Comparison of ENCODE assay signal across 16 cellular contexts in the genomic region with DNA sequence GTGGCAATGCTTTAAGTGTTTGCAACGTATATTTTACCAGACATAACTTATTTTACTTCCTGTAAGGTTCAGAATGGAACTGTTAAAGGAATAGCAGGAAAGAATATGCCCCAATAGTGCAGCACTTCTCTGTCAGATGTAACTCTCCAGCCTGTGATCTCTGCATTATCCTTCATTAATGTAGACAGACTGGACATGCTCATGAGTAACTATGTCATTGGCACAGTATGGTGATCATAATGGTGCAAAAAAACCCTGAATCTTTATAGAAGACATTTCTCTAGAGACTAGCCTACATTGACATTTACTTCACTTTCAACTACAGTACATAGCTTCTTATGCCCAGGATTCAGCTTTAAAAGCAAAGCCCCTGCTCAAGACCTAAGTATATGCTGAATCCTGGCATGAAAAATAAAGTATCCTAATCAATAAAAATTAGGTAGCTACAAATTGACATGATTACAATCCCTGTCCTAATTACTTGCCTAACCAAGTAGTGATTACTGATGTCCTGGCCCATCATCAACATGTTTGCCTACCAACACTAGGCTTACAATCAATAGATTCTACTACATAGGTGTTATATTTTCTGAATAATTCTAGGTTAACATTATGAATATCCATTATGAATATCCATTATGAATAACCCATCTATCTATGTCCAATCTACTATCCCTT. TPM values are rescaled to one million over a fixed set of nuclear protein-coding genes. Genes with fewer than 3 reads are reported as not detected.
A peak's percentile ranks its signal among the peaks of the same experiment; 100 is the strongest.
DNase-seq lines count a peak whose midpoint lies in the region; ATAC-seq, FAIRE-seq and TF ChIP-seq lines count a peak whose summit lies in the region.
"Had no signal": no experiment of that assay in that cellular context is flagged by ENCODE, and none has a peak within 500 bp of the region (broad histone marks: within the 10 kb centered on the region; RNA-seq: fewer than 3 reads in every experiment).

No MANE protein-coding gene starts in this region.

- CTCF ChIA-PET in activated CD4-positive, alpha-beta T cell treated with anti-CD3 and anti-CD28 coated beads, Interleukin-2, amount 10 ng/mL, durations not matched to agents 7 days and 5 days (lab: Charles Lee), result interaction anchor here (1.9 to 2.9 kb wide), 3 partner anchors 9 to 15 kb away, joined by 4 to 8 read pairs (median 5); partner anchors contain the start of gene HNRNPU
- CTCF ChIA-PET in GM12878 (lab: Yijun Ruan, JAX), result interaction anchor here (0.7 to 1.6 kb wide), 4 partner anchors 10 to 47 kb away, joined by 3 to 8 read pairs (median 5); no protein-coding TSS in a partner anchor

- intact Hi-C loops in GM12878 (cut with micrococcal nuclease; ENCODE audit: unreplicated experiment), result no loop called here

- H3K4me3 Mint-ChIP-seq in activated CD4-positive, alpha-beta T cell treated with anti-CD3 and anti-CD28 coated beads, Interleukin-2, amount 10 ng/mL, durations not matched to agents 7 days and 5 days, result no peak overlapping the region
- H3K4me3 Mint-ChIP-seq in GM23338, result no peak overlapping the region
- H3K4me3 Mint-ChIP-seq in nephron progenitor cell, result no peak overlapping the region

- H3K9me3 ChIP-seq in GM12878 (replicated peaks; ENCODE audit: control insufficient read depth, insufficient read depth, low read length) (no peaks in the 10 kb centered on the region), neural cell (ENCODE audit: low read length) (no peaks in the 10 kb centered on the region)
- H3K9me3 ChIP-seq: thoracic aorta had no signal

- H3K4me1 ChIP-seq in GM23338 (ENCODE audit: insufficient read depth) (no peaks in the 10 kb centered on the region), GM12878 (ENCODE audit: control insufficient read depth, insufficient read depth, low read length) (no peaks in the 10 kb centered on the region)

- peaks cover 86% of the 10 kb centered on the region for H3K36me3 Mint-ChIP-seq in activated CD4-positive, alpha-beta T cell treated with anti-CD3 and anti-CD28 coated beads, Interleukin-2, amount 10 ng/mL, durations not matched to agents 7 days and 5 days (ENCODE audit: low read depth)
- H3K36me3 Mint-ChIP-seq in GM23338 (ENCODE audit: low read depth) (peaks cover 97% of the 10 kb centered on the region), nephron progenitor cell (ENCODE audit: low read depth) (peaks cover 82% of the 10 kb centered on the region)

- peak overlapping the region; percentile 27 for H3K27ac Mint-ChIP-seq in activated CD4-positive, alpha-beta T cell treated with anti-CD3 and anti-CD28 coated beads, Interleukin-2, amount 10 ng/mL, durations not matched to agents 7 days and 5 days
- H3K27ac Mint-ChIP-seq in GM23338 (no peak overlapping the region; the same call in 1 of the 2 replicates), nephron progenitor cell (no peak overlapping the region)

- no peak; the same call in 1 of the 2 replicates for TF ChIP-seq POLR2A in GM12878 (IDR thresholded peaks at IDR 0.05; ENCODE audit: low read depth, low read length)

- in situ Hi-C loops in GM12878 (cut with MboI), result no loop called here

- H2AFZ ChIP-seq in GM23338 (no peak overlapping the region), GM12878 (ENCODE audit: control insufficient read depth, low read depth, low read length) (no peak overlapping the region), neural cell (ENCODE audit: low read depth, low read length) (no peak overlapping the region)

- H3K27ac ChIP-seq in GM23338 (ENCODE audit: low read depth), result peak overlapping the region; percentile 46
- H3K27ac ChIP-seq in GM12878 (ENCODE audit: control insufficient read depth, insufficient read depth), result no peak overlapping the region
- no peak overlapping the region for H3K27ac ChIP-seq in neural cell (ENCODE audit: low read length)
- H3K27ac ChIP-seq: thoracic aorta had no signal

- no peak for DNase-seq in activated CD4-positive, alpha-beta T cell treated with anti-CD3 and anti-CD28 coated beads, Interleukin-2, amount 10 ng/mL, durations not matched to agents 7 days and 5 days
- DNase-seq in activated CD4-positive, alpha-beta T cell treated with anti-CD3 and anti-CD28 coated beads for 48 hours, result no peak
- DNase-seq in GM23338 (ENCODE audit: low spot score) (no peak), GM12878 (ENCODE audit: low read depth, low spot score) (no peak), nephron progenitor cell (no peak), HuH-7 (ENCODE audit: low spot score) (no peak)
- DNase-seq: activated naive CD4-positive, alpha-beta T cell; COR-L47; effector CD4-positive, alpha-beta T cell; GDM1; NCI-H1436; NCI-H446; SIG-M5 had no signal

- H4K20me1 ChIP-seq in GM23338 (replicated peaks; ENCODE audit: insufficient read depth) (peaks cover 40% of the 10 kb centered on the region), GM12878 (ENCODE audit: control insufficient read depth, insufficient read depth) (no peaks in the 10 kb centered on the region; the same call in 1 of the 2 replicates), neural cell (ENCODE audit: insufficient read depth) (no peaks in the 10 kb centered on the region)

- no peak for TF ChIP-seq CTCF in GM23338 (conservative IDR thresholded peaks at IDR 0.05; ENCODE audit: low read depth in 2 of 2)
- no peak for TF ChIP-seq CTCF in GM12878 (IDR thresholded peaks at IDR 0.05 in 2 of 3, conservative IDR thresholded peaks at IDR 0.05 in 1 of 3; ENCODE audit: control insufficient read depth in 2 of 3, extremely low read depth in 1 of 3, insufficient read depth in 1 of 3, low read depth in 3 of 3, low read length in 3 of 3)
- TF ChIP-seq CTCF in neural cell (IDR thresholded peaks at IDR 0.05; ENCODE audit: poor library complexity, severe bottlenecking), result no peak
- no peak for TF ChIP-seq CTCF in nephron progenitor cell (IDR thresholded peaks at IDR 0.05)

- no peaks in the 10 kb centered on the region for H3K9me3 Mint-ChIP-seq in activated CD4-positive, alpha-beta T cell treated with anti-CD3 and anti-CD28 coated beads, Interleukin-2, amount 10 ng/mL, durations not matched to agents 7 days and 5 days
- no peaks in the 10 kb centered on the region; the same call in 2 of the 3 replicates for H3K9me3 Mint-ChIP-seq in GM23338
- no peaks in the 10 kb centered on the region for H3K9me3 Mint-ChIP-seq in nephron progenitor cell

- TF ChIP-seq RAD21 in GM12878 (IDR thresholded peaks at IDR 0.05; ENCODE audit: insufficient read depth, low read depth, low read length) (no peak), neural cell (conservative IDR thresholded peaks at IDR 0.05) (no peak)

- H3K36me3 ChIP-seq in GM23338 (ENCODE audit: insufficient read depth) (peaks cover 78% of the 10 kb centered on the region), GM12878 (ENCODE audit: control insufficient read depth in 2 of 2, insufficient read depth in 2 of 2, low read length in 1 of 2) (peaks cover 0 to 43% of the 10 kb centered on the region in 2 experiments), neural cell (ENCODE audit: insufficient read depth, low read length) (peaks cover 17% of the 10 kb centered on the region)

- RAD21 ChIA-PET in GM12878 (lab: Charles Lee; ENCODE audit: unreplicated experiment), result interaction anchor here (0.7 to 2.6 kb wide), 2 partner anchors 12 to 13 kb away, joined by 5 to 16 read pairs; no protein-coding TSS in a partner anchor

- peaks cover 34% of the 10 kb centered on the region for H3K79me2 ChIP-seq in GM23338 (replicated peaks; ENCODE audit: insufficient read depth)
- H3K79me2 ChIP-seq in GM12878 (ENCODE audit: control insufficient read depth, insufficient read depth, low read length), result peaks cover 14% of the 10 kb centered on the region
- peaks cover 17% of the 10 kb centered on the region for H3K79me2 ChIP-seq in neural cell (replicated peaks; ENCODE audit: insufficient read depth, low read length)

- no peaks in the 10 kb centered on the region for H3K27me3 ChIP-seq in GM23338 (ENCODE audit: insufficient read depth)
- no peaks in the 10 kb centered on the region for H3K27me3 ChIP-seq in GM12878 (replicated peaks in 1 of 2; ENCODE audit: control insufficient read depth in 2 of 2, insufficient read depth in 2 of 2, low read length in 1 of 2)
- no peaks in the 10 kb centered on the region for H3K27me3 ChIP-seq in neural cell (ENCODE audit: insufficient read depth, low read depth, low read length)

- H3K4me1 Mint-ChIP-seq in activated CD4-positive, alpha-beta T cell treated with anti-CD3 and anti-CD28 coated beads, Interleukin-2, amount 10 ng/mL, durations not matched to agents 7 days and 5 days, result peaks cover 63% of the 10 kb centered on the region
- H3K4me1 Mint-ChIP-seq in GM23338, result peaks cover 2% of the 10 kb centered on the region; the same call in 2 of the 3 replicates
- H3K4me1 Mint-ChIP-seq in nephron progenitor cell, result no peaks in the 10 kb centered on the region

- POLR2A ChIA-PET in activated CD4-positive, alpha-beta T cell treated with anti-CD3 and anti-CD28 coated beads, Interleukin-2, amount 10 ng/mL, durations not matched to agents 7 days and 5 days (lab: Charles Lee), result no interaction called here
- POLR2A ChIA-PET in GM12878 (lab: Charles Lee), result interaction anchor here (0.5 to 21.2 kb wide), 3 partner anchors 10 to 23 kb away, joined by 3 to 350 read pairs (median 20); partner anchors contain the start of gene COX20

- H3K27me3 Mint-ChIP-seq in activated CD4-positive, alpha-beta T cell treated with anti-CD3 and anti-CD28 coated beads, Interleukin-2, amount 10 ng/mL, durations not matched to agents 7 days and 5 days, result no peaks in the 10 kb centered on the region
- peaks cover 11% of the 10 kb centered on the region for H3K27me3 Mint-ChIP-seq in GM23338 (ENCODE audit: insufficient read depth, low read depth, poor library complexity)
- H3K27me3 Mint-ChIP-seq in nephron progenitor cell (ENCODE audit: low read depth, poor library complexity), result no peaks in the 10 kb centered on the region

- H3K9me2 ChIP-seq in GM23338 (ENCODE audit: insufficient read depth), result no peaks in the 10 kb centered on the region
- no peaks in the 10 kb centered on the region for H3K9me2 ChIP-seq in neural cell (ENCODE audit: insufficient read depth, low read length)

- H3F3A ChIP-seq in GM23338 (replicated peaks; ENCODE audit: low read depth) (peaks cover 32% of the 10 kb centered on the region), neural cell (ENCODE audit: insufficient read depth, low read length, poor library complexity, severe bottlenecking) (peaks cover 11% of the 10 kb centered on the region)

- no peak overlapping the region for H3K4me2 ChIP-seq in GM23338
- no peak overlapping the region for H3K4me2 ChIP-seq in GM12878 (ENCODE audit: control insufficient read depth, insufficient read depth)
- H3K4me2 ChIP-seq in neural cell (ENCODE audit: low read length), result no peak overlapping the region

- FAIRE-seq in GM12878 (lab: Jason Lieb, UNC), result no peak

- SMC1A ChIA-PET in GM12878 (lab: Charles Lee; ENCODE audit: uncharacterized antibody, unreplicated experiment), result interaction anchor here (1.0 to 18.4 kb wide), 7 partner anchors 9 to 193 kb away, joined by 3 to 360 read pairs (median 6); partner anchors contain the start of gene COX20

- H3K9ac ChIP-seq in GM12878 (ENCODE audit: control insufficient read depth, insufficient read depth, low read length) (no peak overlapping the region), neural cell (ENCODE audit: low read length) (no peak overlapping the region)

- TF ChIP-seq EP300 in GM12878 (IDR thresholded peaks at IDR 0.05; ENCODE audit: borderline replicate concordance in 1 of 2, control insufficient read depth in 1 of 2, low read depth in 2 of 2, low read length in 2 of 2) (no peak), neural cell (conservative IDR thresholded peaks at IDR 0.05; ENCODE audit: poor library complexity, severe bottlenecking) (no peak)

- BruUV-seq in GM12878 (replicated peaks; lab: Mats Ljungman, UMichigan), result no TSS peak

- WGBS in GM12878 (ENCODE audit: insufficient coverage, insufficient replicate concordance, low lambda C conversion rate, missing lambda C conversion rate), result 50% methylated on average over 1 of the region's 1 CpG

- H3K4me3 ChIP-seq in GM23338 (no peak overlapping the region), GM12878 (no peak overlapping the region), neural cell (ENCODE audit: low read length) (no peak overlapping the region)
- H3K4me3 ChIP-seq: thoracic aorta had no signal

- no peak for ATAC-seq in GM23338
- ATAC-seq in GM12878, result peak; percentile 5; the same call in 2 of the 3 replicates
- ATAC-seq in GM18907 (IDR thresholded peaks at IDR 0.05; ENCODE audit: unreplicated experiment), result no peak

RNA-seq across cellular contexts. Expression of gene COX20, which starts 13.9 kb away (rescaled TPM):
- 10 to 100 TPM; 29.8 to 32.9 TPM for total RNA-seq in activated CD4-positive, alpha-beta T cell treated with anti-CD3 and anti-CD28 coated beads, Interleukin-2, amount 10 ng/mL, durations not matched to agents 7 days and 5 days
- 19.3 and 20.0 TPM in 2 replicates for total RNA-seq in GM23338 (2014; rRNA removed; shearing (Covaris generic))
- 175 and 187 TPM in 2 replicates for polyA plus RNA-seq in GM23338 (2016; fragmentation: Nextera tagmentation; extraction: Ambion mirVana)
- total RNA-seq in GM12878 (2013; cell fraction: nucleolus; rRNA removed), result 28.5 and 29.0 TPM in 2 replicates
- 22.8 and 25.9 TPM in 2 replicates for total RNA-seq in GM12878 (2014; rRNA removed)
- 31.6 and 40.4 TPM in 2 replicates for total RNA-seq in GM12878 (2014; rRNA removed; fragmentation: Illumina TruSeq; extraction: Trizol)
- 22.1 and 28.4 TPM in 2 replicates for total RNA-seq in GM12878 (2021)
- polyA plus RNA-seq in GM12878 (2011; ENCODE audit: low read depth), result 11.9 TPM
- 36.7 and 75.5 TPM in 2 replicates for polyA plus RNA-seq in GM12878 (2011; rRNA removed)
- 12.9 and 14.4 TPM in 2 replicates for polyA plus RNA-seq in GM12878 (2011; cell fraction: cytosol; rRNA removed)
- polyA plus RNA-seq in GM12878 (2011; cell fraction: nucleus; rRNA removed), result 17.8 and 18.8 TPM in 2 replicates
- polyA plus RNA-seq in GM12878 (2012), result 35.9 and 36.7 TPM in 2 replicates
- polyA plus RNA-seq in GM12878 (2014; fragmentation: Illumina TruSeq; extraction: Trizol), result 54.4 and 54.9 TPM in 2 replicates
- 10 to 100 TPM; 91.9 to 95.3 TPM for polyA plus RNA-seq in GM12878 (2014; fragmentation: Nextera tagmentation; extraction: Ambion mirVana)
- 38.0 and 51.0 TPM in 2 replicates for polyA plus RNA-seq in GM12878 (2014; rRNA removed)
- 100 to 1,000 TPM; 112 TPM for polyA plus RNA-seq in GM12878 (2016; fragmentation: Nextera tagmentation; extraction: Ambion mirVana)
- polyA minus RNA-seq in GM12878 (2011; rRNA and poly(A)+ RNA removed), result 8.3 and 11.3 TPM in 2 replicates
- 2.5 and 3.8 TPM in 2 replicates for polyA minus RNA-seq in GM12878 (2011; cell fraction: cytosol; rRNA and poly(A)+ RNA removed)
- polyA minus RNA-seq in GM12878 (2011; cell fraction: nucleus; rRNA and poly(A)+ RNA removed), result 16.2 and 22.1 TPM in 2 replicates
- 110 and 169 TPM in 2 replicates for polyA plus RNA-seq in neural cell
- polyA minus RNA-seq in neural cell, result 69.4 and 86.9 TPM in 2 replicates

RNA-seq across cellular contexts. Expression of gene HNRNPU, which starts 15.0 kb away (rescaled TPM):
- 100 to 1,000 TPM; 425 to 469 TPM for total RNA-seq in activated CD4-positive, alpha-beta T cell treated with anti-CD3 and anti-CD28 coated beads, Interleukin-2, amount 10 ng/mL, durations not matched to agents 7 days and 5 days
- 630 and 687 TPM in 2 replicates for total RNA-seq in GM23338 (2014; rRNA removed; shearing (Covaris generic))
- polyA plus RNA-seq in GM23338 (2016; fragmentation: Nextera tagmentation; extraction: Ambion mirVana), result 406 and 422 TPM in 2 replicates
- 817 and 826 TPM in 2 replicates for total RNA-seq in GM12878 (2013; cell fraction: nucleolus; rRNA removed)
- total RNA-seq in GM12878 (2014; rRNA removed), result 377 and 402 TPM in 2 replicates
- 443 and 460 TPM in 2 replicates for total RNA-seq in GM12878 (2014; rRNA removed; fragmentation: Illumina TruSeq; extraction: Trizol)
- 431 and 461 TPM in 2 replicates for total RNA-seq in GM12878 (2021)
- polyA plus RNA-seq in GM12878 (2011; ENCODE audit: low read depth), result 171 TPM
- 327 and 513 TPM in 2 replicates for polyA plus RNA-seq in GM12878 (2011; rRNA removed)
- polyA plus RNA-seq in GM12878 (2011; cell fraction: cytosol; rRNA removed), result 120 TPM in 2 replicates
- 211 and 351 TPM in 2 replicates for polyA plus RNA-seq in GM12878 (2011; cell fraction: nucleus; rRNA removed)
- 234 TPM in 2 replicates for polyA plus RNA-seq in GM12878 (2012)
- polyA plus RNA-seq in GM12878 (2014; fragmentation: Illumina TruSeq; extraction: Trizol), result 569 and 704 TPM in 2 replicates
- 100 to 1,000 TPM; 163 to 201 TPM for polyA plus RNA-seq in GM12878 (2014; fragmentation: Nextera tagmentation; extraction: Ambion mirVana)
- 331 and 358 TPM in 2 replicates for polyA plus RNA-seq in GM12878 (2014; rRNA removed)
- 100 to 1,000 TPM; 439 to 514 TPM for polyA plus RNA-seq in GM12878 (2016; fragmentation: Nextera tagmentation; extraction: Ambion mirVana)
- 237 and 306 TPM in 2 replicates for polyA minus RNA-seq in GM12878 (2011; rRNA and poly(A)+ RNA removed)
- 125 and 176 TPM in 2 replicates for polyA minus RNA-seq in GM12878 (2011; cell fraction: cytosol; rRNA and poly(A)+ RNA removed)
- 88.7 and 155 TPM in 2 replicates for polyA minus RNA-seq in GM12878 (2011; cell fraction: nucleus; rRNA and poly(A)+ RNA removed)
- 303 and 346 TPM in 2 replicates for polyA plus RNA-seq in neural cell
- 555 and 641 TPM in 2 replicates for polyA minus RNA-seq in neural cell
